11 cellular contexts compared by ENCODE assay signal in genomic region chr2:68741238-68741637, GRCh38. TPM values are rescaled to one million over a fixed set of nuclear protein-coding genes. Genes with fewer than 3 reads are reported as not detected.
DNase-seq lines count a peak whose midpoint lies in the region; ATAC-seq and TF ChIP-seq lines count a peak whose summit lies in the region.
"Had no signal": no experiment of that assay in that cellular context is flagged by ENCODE, and none has a peak within 500 bp of the region (broad histone marks: within the 10 kb centered on the region; RNA-seq: fewer than 3 reads in every experiment).

No MANE protein-coding gene starts in this region.

- no peak for TF ChIP-seq POLR2A in gastroesophageal sphincter (IDR thresholded peaks at IDR 0.05)

- WGBS in gastroesophageal sphincter (ENCODE audit: low coverage in 1 of 2), 2 donors = 67 to 75% methylated on average over 3 of the region's 3 CpGs

- H3K27ac Mint-ChIP-seq in CD4-positive, alpha-beta T cell = no peak overlapping the region
- H3K27ac Mint-ChIP-seq in T-helper 2 cell treated with Interferon-gamma antibody and Interleukin-4, amounts not matched to agents 5 μg/mL and 100 μg/mL, for 36 hours = peak overlapping the region; percentile 90

- H3K4me3 ChIP-seq in gastroesophageal sphincter = no peak overlapping the region

- ATAC-seq in CD4-positive, alpha-beta T cell (ENCODE audit: poor library complexity) = peak; percentile 49
- peak; percentile 40 for ATAC-seq in left colon
- ATAC-seq in gastroesophageal sphincter = no peak

- TF ChIP-seq EP300 in gastroesophageal sphincter (IDR thresholded peaks at IDR 0.05) = no peak

- DNase-seq in CD4-positive, alpha-beta T cell = no peak
- DNase-seq in KBM-7 (peak; percentile 50), left colon (no peak), middle frontal gyrus (ENCODE audit: extremely low spot score, low spot score) (no peak), H4 (ENCODE audit: low spot score) (no peak), NCI-H2081 (lab: John Stamatoyannopoulos, UW) (no peak)
- peak; percentile 8 for DNase-seq in T-helper 2 cell treated with Interferon-gamma antibody and Interleukin-4, amounts not matched to agents 5 μg/mL and 100 μg/mL, for 36 hours (ENCODE audit: low spot score)
- DNase-seq: activated effector memory CD4-positive, alpha-beta T cell treated with anti-CD3 and anti-CD28 coated beads, Interleukin-2, amount 50 U/mL, for 16 hours; heart left ventricle; NCI-H446 treated with DMSO at 0.1 percent for 48 hours had no signal

- peak overlapping the region; percentile 46 for H3K27ac ChIP-seq in CD4-positive, alpha-beta T cell (ENCODE audit: low read depth, low read length)
- no peak overlapping the region for H3K27ac ChIP-seq in gastroesophageal sphincter

- in situ Hi-C loops in KBM-7 (cut with MboI; ENCODE audit: low pct_unique_long_range_greater_than_20kb, low sequenced_read_pairs) = loop anchor here (25.0 kb wide), 1 partner anchor 171 kb away; no protein-coding TSS in a partner anchor

- POLR2A ChIA-PET in CD4-positive, alpha-beta T cell (lab: Charles Lee) = interaction anchor here (0.9 to 8.0 kb wide), 8 partner anchors 10 to 490 kb away, joined by 3 to 79 read pairs (median 13); no protein-coding TSS in a partner anchor

- no peaks in the 10 kb centered on the region for H3K27me3 ChIP-seq in CD4-positive, alpha-beta T cell (ENCODE audit: control insufficient read depth, insufficient read depth, low read length)
- H3K27me3 ChIP-seq in gastroesophageal sphincter = no peaks in the 10 kb centered on the region

- no peak for TF ChIP-seq CTCF in CD4-positive, alpha-beta T cell (IDR thresholded peaks at IDR 0.05)
- no peak for TF ChIP-seq CTCF in gastroesophageal sphincter (IDR thresholded peaks at IDR 0.05)

- H3K4me3 Mint-ChIP-seq in CD4-positive, alpha-beta T cell = no peak overlapping the region
- no peak overlapping the region for H3K4me3 Mint-ChIP-seq in T-helper 2 cell treated with Interferon-gamma antibody and Interleukin-4, amounts not matched to agents 5 μg/mL and 100 μg/mL, for 36 hours

- intact Hi-C loops in CD4-positive, alpha-beta T cell (cut with DNase I, micrococcal nuclease) = loop anchor here in 1 of 2 experiments (1.0 kb wide), 1 partner anchor 14 kb away; no protein-coding TSS in a partner anchor
- intact Hi-C loops in left colon (cut with DNase I, micrococcal nuclease) = no loop called here

- H3K9me3 ChIP-seq in CD4-positive, alpha-beta T cell (ENCODE audit: control insufficient read depth, low read length) = no peaks in the 10 kb centered on the region
- H3K9me3 ChIP-seq in gastroesophageal sphincter = no peaks in the 10 kb centered on the region
- H3K9me3 ChIP-seq: heart left ventricle had no signal

- no peaks in the 10 kb centered on the region for H3K9me3 Mint-ChIP-seq in CD4-positive, alpha-beta T cell
- no peaks in the 10 kb centered on the region for H3K9me3 Mint-ChIP-seq in T-helper 2 cell treated with Interferon-gamma antibody and Interleukin-4, amounts not matched to agents 5 μg/mL and 100 μg/mL, for 36 hours

- peaks cover 73% of the 10 kb centered on the region for H3K36me3 Mint-ChIP-seq in CD4-positive, alpha-beta T cell (ENCODE audit: low read depth)
- H3K36me3 Mint-ChIP-seq in T-helper 2 cell treated with Interferon-gamma antibody and Interleukin-4, amounts not matched to agents 5 μg/mL and 100 μg/mL, for 36 hours (ENCODE audit: low read depth) = peaks cover 66% of the 10 kb centered on the region

- H3K27me3 Mint-ChIP-seq in CD4-positive, alpha-beta T cell = no peaks in the 10 kb centered on the region
- H3K27me3 Mint-ChIP-seq in T-helper 2 cell treated with Interferon-gamma antibody and Interleukin-4, amounts not matched to agents 5 μg/mL and 100 μg/mL, for 36 hours (ENCODE audit: low read depth) = no peaks in the 10 kb centered on the region

- H3K4me1 Mint-ChIP-seq in CD4-positive, alpha-beta T cell (ENCODE audit: low read depth) = peaks cover 90% of the 10 kb centered on the region
- peaks cover 78% of the 10 kb centered on the region for H3K4me1 Mint-ChIP-seq in T-helper 2 cell treated with Interferon-gamma antibody and Interleukin-4, amounts not matched to agents 5 μg/mL and 100 μg/mL, for 36 hours (ENCODE audit: low read depth)

- CTCF ChIA-PET in CD4-positive, alpha-beta T cell (lab: Charles Lee) = interaction anchor here (0.9 to 6.5 kb wide), 5 partner anchors 11 to 32 kb away, joined by 3 to 63 read pairs (median 6); no protein-coding TSS in a partner anchor

- H3K36me3 ChIP-seq in gastroesophageal sphincter = no peaks in the 10 kb centered on the region
- H3K36me3 ChIP-seq: heart left ventricle had no signal

- H3K4me1 ChIP-seq in gastroesophageal sphincter = no peaks in the 10 kb centered on the region

RNA-seq across cellular contexts. Expression of gene ARHGAP25, which starts 6.6 kb away (rescaled TPM):
- total RNA-seq in CD4-positive, alpha-beta T cell = 10 to 100 TPM; 39.3 to 41.8 TPM
- total RNA-seq in left colon = 1 to 10 TPM; 3.7 to 7.0 TPM
- 0.49 and 0.56 TPM in 2 replicates for total RNA-seq in H4 (2014; rRNA removed; shearing (Covaris generic))
- 1 to 10 TPM; 2.2 to 7.3 (median 4.4) TPM for total RNA-seq in gastroesophageal sphincter

Comparison
In these comparisons a context has a peak if more than half of its experiments do, and no peak if none do; other contexts are left out.
1. DNase-seq: peak in KBM-7 (single experiment) and T-helper 2 cell treated with Interferon-gamma antibody and Interleukin-4, amounts not matched to agents 5 μg/mL and 100 μg/mL, for 36 hours (single experiment); none in CD4-positive, alpha-beta T cell (0 of 10), left colon (0 of 2), middle frontal gyrus (single experiment), H4 (single experiment) and NCI-H2081 (0 of 2).
2. RNA of gene ARHGAP25, which starts 6.6 kb away (total RNA-seq): 39.3 to 41.8 TPM in CD4-positive, alpha-beta T cell; 3.7 to 7.0 TPM in left colon, 2.2 to 7.3 TPM in gastroesophageal sphincter and 0.49 to 0.56 TPM in H4; every median in the first group is over 4 times any median in the second.